2 cellular contexts compared by ENCODE assay signal in the genomic region with DNA sequence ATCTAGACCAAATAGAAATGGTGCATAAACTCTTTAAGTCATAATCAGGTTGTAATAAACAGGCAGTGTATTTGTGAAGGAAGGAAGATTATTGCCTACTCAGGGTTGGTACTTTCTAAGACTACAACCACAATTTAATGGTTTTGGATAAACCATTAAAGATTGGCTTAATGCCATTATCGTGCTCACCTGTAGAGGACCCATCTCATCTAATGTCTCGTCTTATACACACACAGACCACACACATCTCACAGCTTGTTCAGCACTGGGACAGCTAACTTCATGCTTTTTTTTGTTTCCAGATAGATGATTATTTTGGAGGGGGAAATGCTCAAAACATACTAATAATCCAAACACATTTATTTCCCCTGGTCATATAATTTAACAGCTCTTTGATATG.
TF ChIP-seq lines count a peak whose summit lies in the region.

No MANE protein-coding gene starts in this region.

TF ChIP-seq in GM23338, 12 proteins besides CTCF, POLR2A, EP300 and RAD21:
- TF ChIP-seq, protein P1, sequence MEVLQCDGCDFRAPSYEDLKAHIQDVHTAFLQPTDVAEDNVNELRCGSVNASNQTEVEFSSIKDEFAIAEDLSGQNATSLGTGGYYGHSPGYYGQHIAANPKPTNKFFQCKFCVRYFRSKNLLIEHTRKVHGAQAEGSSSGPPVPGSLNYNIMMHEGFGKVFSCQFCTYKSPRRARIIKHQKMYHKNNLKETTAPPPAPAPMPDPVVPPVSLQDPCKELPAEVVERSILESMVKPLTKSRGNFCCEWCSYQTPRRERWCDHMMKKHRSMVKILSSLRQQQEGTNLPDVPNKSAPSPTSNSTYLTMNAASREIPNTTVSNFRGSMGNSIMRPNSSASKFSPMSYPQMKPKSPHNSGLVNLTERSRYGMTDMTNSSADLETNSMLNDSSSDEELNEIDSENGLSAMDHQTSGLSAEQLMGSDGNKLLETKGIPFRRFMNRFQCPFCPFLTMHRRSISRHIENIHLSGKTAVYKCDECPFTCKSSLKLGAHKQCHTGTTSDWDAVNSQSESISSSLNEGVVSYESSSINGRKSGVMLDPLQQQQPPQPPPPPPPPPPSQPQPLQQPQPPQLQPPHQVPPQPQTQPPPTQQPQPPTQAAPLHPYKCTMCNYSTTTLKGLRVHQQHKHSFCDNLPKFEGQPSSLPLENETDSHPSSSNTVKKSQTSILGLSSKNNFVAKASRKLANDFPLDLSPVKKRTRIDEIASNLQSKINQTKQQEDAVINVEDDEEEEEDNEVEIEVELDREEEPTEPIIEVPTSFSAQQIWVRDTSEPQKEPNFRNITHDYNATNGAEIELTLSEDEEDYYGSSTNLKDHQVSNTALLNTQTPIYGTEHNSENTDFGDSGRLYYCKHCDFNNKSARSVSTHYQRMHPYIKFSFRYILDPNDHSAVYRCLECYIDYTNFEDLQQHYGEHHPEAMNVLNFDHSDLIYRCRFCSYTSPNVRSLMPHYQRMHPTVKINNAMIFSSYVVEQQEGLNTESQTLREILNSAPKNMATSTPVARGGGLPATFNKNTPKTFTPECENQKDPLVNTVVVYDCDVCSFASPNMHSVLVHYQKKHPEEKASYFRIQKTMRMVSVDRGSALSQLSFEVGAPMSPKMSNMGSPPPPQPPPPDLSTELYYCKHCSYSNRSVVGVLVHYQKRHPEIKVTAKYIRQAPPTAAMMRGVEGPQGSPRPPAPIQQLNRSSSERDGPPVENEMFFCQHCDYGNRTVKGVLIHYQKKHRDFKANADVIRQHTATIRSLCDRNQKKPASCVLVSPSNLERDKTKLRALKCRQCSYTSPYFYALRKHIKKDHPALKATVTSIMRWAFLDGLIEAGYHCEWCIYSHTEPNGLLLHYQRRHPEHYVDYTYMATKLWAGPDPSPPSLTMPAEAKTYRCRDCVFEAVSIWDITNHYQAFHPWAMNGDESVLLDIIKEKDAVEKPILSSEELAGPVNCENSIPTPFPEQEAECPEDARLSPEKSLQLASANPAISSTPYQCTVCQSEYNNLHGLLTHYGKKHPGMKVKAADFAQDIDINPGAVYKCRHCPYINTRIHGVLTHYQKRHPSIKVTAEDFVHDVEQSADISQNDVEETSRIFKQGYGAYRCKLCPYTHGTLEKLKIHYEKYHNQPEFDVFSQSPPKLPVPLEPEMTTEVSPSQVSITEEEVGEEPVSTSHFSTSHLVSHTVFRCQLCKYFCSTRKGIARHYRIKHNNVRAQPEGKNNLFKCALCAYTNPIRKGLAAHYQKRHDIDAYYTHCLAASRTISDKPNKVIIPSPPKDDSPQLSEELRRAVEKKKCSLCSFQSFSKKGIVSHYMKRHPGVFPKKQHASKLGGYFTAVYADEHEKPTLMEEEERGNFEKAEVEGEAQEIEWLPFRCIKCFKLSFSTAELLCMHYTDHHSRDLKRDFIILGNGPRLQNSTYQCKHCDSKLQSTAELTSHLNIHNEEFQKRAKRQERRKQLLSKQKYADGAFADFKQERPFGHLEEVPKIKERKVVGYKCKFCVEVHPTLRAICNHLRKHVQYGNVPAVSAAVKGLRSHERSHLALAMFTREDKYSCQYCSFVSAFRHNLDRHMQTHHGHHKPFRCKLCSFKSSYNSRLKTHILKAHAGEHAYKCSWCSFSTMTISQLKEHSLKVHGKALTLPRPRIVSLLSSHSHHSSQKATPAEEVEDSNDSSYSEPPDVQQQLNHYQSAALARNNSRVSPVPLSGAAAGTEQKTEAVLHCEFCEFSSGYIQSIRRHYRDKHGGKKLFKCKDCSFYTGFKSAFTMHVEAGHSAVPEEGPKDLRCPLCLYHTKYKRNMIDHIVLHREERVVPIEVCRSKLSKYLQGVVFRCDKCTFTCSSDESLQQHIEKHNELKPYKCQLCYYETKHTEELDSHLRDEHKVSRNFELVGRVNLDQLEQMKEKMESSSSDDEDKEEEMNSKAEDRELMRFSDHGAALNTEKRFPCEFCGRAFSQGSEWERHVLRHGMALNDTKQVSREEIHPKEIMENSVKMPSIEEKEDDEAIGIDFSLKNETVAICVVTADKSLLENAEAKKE (CRISPR knock-in tag; IDR thresholded peaks at IDR 0.05), result no peak
- TF ChIP-seq, protein P2, sequence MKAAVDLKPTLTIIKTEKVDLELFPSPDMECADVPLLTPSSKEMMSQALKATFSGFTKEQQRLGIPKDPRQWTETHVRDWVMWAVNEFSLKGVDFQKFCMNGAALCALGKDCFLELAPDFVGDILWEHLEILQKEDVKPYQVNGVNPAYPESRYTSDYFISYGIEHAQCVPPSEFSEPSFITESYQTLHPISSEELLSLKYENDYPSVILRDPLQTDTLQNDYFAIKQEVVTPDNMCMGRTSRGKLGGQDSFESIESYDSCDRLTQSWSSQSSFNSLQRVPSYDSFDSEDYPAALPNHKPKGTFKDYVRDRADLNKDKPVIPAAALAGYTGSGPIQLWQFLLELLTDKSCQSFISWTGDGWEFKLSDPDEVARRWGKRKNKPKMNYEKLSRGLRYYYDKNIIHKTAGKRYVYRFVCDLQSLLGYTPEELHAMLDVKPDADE (IDR thresholded peaks at IDR 0.05), result no peak
- TF ChIP-seq STAT1 (IDR thresholded peaks at IDR 0.05; ENCODE audit: unreplicated experiment) (no peak), ZNF331 (CRISPR knock-in tag; IDR thresholded peaks at IDR 0.05; ENCODE audit: low read depth) (no peak), ZNF114 (CRISPR knock-in tag; IDR thresholded peaks at IDR 0.05) (no peak), JUNB (IDR thresholded peaks at IDR 0.05; ENCODE audit: unreplicated experiment) (no peak), EZH2 (IDR thresholded peaks at IDR 0.05; ENCODE audit: low read depth, unreplicated experiment) (no peak)
- TF ChIP-seq, protein P3, sequence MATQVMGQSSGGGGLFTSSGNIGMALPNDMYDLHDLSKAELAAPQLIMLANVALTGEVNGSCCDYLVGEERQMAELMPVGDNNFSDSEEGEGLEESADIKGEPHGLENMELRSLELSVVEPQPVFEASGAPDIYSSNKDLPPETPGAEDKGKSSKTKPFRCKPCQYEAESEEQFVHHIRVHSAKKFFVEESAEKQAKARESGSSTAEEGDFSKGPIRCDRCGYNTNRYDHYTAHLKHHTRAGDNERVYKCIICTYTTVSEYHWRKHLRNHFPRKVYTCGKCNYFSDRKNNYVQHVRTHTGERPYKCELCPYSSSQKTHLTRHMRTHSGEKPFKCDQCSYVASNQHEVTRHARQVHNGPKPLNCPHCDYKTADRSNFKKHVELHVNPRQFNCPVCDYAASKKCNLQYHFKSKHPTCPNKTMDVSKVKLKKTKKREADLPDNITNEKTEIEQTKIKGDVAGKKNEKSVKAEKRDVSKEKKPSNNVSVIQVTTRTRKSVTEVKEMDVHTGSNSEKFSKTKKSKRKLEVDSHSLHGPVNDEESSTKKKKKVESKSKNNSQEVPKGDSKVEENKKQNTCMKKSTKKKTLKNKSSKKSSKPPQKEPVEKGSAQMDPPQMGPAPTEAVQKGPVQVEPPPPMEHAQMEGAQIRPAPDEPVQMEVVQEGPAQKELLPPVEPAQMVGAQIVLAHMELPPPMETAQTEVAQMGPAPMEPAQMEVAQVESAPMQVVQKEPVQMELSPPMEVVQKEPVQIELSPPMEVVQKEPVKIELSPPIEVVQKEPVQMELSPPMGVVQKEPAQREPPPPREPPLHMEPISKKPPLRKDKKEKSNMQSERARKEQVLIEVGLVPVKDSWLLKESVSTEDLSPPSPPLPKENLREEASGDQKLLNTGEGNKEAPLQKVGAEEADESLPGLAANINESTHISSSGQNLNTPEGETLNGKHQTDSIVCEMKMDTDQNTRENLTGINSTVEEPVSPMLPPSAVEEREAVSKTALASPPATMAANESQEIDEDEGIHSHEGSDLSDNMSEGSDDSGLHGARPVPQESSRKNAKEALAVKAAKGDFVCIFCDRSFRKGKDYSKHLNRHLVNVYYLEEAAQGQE (IDR thresholded peaks at IDR 0.05; ENCODE audit: unreplicated experiment), result no peak

TF ChIP-seq in GM12878, 131 proteins besides CTCF, POLR2A, EP300 and RAD21:
- TF ChIP-seq SREBF1 (IDR thresholded peaks at IDR 0.05; ENCODE audit: low read length) (no peak), MYC (IDR thresholded peaks at IDR 0.05; ENCODE audit: insufficient read depth, insufficient read length, insufficient replicate concordance, low read length, severe bottlenecking) (no peak), SIX5 (IDR thresholded peaks at IDR 0.05; ENCODE audit: low read depth, low read length, severe bottlenecking) (no peak), JUNB (IDR thresholded peaks at IDR 0.05) (no peak), SREBF2 (IDR thresholded peaks at IDR 0.05; ENCODE audit: low read length) (no peak), BHLHE40 (IDR thresholded peaks at IDR 0.05; ENCODE audit: borderline replicate concordance in 1 of 2, low read depth in 2 of 2, low read length in 1 of 2) (no peak), NFYA (IDR thresholded peaks at IDR 0.05; ENCODE audit: borderline replicate concordance, low read depth, low read length) (no peak), MYB (IDR thresholded peaks at IDR 0.05; ENCODE audit: borderline replicate concordance, low read depth, low read length) (no peak), ZNF24 (IDR thresholded peaks at IDR 0.05) (no peak), EED (IDR thresholded peaks at IDR 0.05; ENCODE audit: low read depth) (no peak), ATF7 (IDR thresholded peaks at IDR 0.05; ENCODE audit: low read depth) (no peak), TCF12 (IDR thresholded peaks at IDR 0.05; ENCODE audit: low read depth, low read length) (no peak), SIN3A (IDR thresholded peaks at IDR 0.05; ENCODE audit: low read depth, low read length) (no peak)
- TF ChIP-seq, protein P4, sequence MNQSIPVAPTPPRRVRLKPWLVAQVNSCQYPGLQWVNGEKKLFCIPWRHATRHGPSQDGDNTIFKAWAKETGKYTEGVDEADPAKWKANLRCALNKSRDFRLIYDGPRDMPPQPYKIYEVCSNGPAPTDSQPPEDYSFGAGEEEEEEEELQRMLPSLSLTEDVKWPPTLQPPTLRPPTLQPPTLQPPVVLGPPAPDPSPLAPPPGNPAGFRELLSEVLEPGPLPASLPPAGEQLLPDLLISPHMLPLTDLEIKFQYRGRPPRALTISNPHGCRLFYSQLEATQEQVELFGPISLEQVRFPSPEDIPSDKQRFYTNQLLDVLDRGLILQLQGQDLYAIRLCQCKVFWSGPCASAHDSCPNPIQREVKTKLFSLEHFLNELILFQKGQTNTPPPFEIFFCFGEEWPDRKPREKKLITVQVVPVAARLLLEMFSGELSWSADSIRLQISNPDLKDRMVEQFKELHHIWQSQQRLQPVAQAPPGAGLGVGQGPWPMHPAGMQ (IDR thresholded peaks at IDR 0.05; ENCODE audit: borderline replicate concordance), result no peak
- TF ChIP-seq, protein P5, sequence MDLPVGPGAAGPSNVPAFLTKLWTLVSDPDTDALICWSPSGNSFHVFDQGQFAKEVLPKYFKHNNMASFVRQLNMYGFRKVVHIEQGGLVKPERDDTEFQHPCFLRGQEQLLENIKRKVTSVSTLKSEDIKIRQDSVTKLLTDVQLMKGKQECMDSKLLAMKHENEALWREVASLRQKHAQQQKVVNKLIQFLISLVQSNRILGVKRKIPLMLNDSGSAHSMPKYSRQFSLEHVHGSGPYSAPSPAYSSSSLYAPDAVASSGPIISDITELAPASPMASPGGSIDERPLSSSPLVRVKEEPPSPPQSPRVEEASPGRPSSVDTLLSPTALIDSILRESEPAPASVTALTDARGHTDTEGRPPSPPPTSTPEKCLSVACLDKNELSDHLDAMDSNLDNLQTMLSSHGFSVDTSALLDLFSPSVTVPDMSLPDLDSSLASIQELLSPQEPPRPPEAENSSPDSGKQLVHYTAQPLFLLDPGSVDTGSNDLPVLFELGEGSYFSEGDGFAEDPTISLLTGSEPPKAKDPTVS (IDR thresholded peaks at IDR 0.05; ENCODE audit: low read depth, low read length), result no peak
